ENCODE assay signal across 4 cellular contexts in genomic region chr6:78528926-78529325, GRCh38.
"Had no signal": no experiment of that assay in that cellular context is flagged by ENCODE, and none has a peak within 500 bp of the region (broad histone marks: within the 10 kb centered on the region; RNA-seq: fewer than 3 reads in every experiment).

No MANE protein-coding gene starts in this region.

- DNase-seq: IMR-90 had no signal

- ATAC-seq: HepG2, K562 had no signal

- H3K27ac ChIP-seq: HL-60 had no signal

- H3K4me3 ChIP-seq: K562 had no signal
